1 cellular context compared by ENCODE assay signal in the genomic region with DNA sequence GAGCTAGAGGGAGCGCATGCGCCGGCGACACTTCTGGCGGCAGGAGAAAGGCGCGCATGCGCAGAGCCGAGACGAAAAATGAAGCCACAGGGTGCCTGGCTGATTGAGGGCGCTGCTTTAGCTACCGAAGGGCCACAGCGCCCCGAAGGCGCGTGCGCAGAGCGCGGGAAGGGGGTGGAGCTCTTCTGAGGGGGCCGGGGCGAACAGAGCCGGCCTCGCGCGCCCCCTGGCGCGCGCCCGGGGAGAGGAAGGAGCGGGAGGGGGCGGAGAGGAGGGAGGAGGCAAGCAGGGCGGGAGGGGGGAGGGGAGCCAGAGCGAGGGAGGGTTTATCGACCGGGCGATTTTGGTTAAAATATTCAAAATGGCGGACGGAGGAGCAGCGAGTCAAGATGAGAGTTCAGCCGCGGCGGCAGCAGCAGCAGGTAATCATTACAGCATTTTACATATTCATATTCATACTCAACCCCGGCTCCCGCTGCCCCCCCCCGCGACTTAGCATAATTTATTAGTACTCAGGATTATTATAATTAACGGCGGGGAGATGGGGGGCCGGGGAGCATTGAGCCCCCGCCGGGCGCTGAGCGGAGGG.
TF ChIP-seq lines count a peak whose summit lies in the region.

Gene POU2F1, plus strand, starts transcription at position 350 of the 589 bp plus-strand sequence. Its CDS starts 12 bp downstream, at position 362.

TF ChIP-seq in HepG2, 621 proteins besides CTCF, POLR2A, EP300 and RAD21 (continued from another document and continues in another):
- TF ChIP-seq, protein P1, sequence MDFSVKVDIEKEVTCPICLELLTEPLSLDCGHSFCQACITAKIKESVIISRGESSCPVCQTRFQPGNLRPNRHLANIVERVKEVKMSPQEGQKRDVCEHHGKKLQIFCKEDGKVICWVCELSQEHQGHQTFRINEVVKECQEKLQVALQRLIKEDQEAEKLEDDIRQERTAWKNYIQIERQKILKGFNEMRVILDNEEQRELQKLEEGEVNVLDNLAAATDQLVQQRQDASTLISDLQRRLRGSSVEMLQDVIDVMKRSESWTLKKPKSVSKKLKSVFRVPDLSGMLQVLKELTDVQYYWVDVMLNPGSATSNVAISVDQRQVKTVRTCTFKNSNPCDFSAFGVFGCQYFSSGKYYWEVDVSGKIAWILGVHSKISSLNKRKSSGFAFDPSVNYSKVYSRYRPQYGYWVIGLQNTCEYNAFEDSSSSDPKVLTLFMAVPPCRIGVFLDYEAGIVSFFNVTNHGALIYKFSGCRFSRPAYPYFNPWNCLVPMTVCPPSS (IDR thresholded peaks at IDR 0.05), result no peak
- no peak for TF ChIP-seq CBFB (CRISPR knock-in tag; IDR thresholded peaks at IDR 0.05)
- TF ChIP-seq, protein P2, sequence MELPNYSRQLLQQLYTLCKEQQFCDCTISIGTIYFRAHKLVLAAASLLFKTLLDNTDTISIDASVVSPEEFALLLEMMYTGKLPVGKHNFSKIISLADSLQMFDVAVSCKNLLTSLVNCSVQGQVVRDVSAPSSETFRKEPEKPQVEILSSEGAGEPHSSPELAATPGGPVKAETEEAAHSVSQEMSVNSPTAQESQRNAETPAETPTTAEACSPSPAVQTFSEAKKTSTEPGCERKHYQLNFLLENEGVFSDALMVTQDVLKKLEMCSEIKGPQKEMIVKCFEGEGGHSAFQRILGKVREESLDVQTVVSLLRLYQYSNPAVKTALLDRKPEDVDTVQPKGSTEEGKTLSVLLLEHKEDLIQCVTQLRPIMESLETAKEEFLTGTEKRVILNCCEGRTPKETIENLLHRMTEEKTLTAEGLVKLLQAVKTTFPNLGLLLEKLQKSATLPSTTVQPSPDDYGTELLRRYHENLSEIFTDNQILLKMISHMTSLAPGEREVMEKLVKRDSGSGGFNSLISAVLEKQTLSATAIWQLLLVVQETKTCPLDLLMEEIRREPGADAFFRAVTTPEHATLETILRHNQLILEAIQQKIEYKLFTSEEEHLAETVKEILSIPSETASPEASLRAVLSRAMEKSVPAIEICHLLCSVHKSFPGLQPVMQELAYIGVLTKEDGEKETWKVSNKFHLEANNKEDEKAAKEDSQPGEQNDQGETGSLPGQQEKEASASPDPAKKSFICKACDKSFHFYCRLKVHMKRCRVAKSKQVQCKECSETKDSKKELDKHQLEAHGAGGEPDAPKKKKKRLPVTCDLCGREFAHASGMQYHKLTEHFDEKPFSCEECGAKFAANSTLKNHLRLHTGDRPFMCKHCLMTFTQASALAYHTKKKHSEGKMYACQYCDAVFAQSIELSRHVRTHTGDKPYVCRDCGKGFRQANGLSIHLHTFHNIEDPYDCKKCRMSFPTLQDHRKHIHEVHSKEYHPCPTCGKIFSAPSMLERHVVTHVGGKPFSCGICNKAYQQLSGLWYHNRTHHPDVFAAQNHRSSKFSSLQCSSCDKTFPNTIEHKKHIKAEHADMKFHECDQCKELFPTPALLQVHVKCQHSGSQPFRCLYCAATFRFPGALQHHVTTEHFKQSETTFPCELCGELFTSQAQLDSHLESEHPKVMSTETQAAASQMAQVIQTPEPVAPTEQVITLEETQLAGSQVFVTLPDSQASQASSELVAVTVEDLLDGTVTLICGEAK (IDR thresholded peaks at IDR 0.05), result no peak
- TF ChIP-seq, protein P2 (CRISPR knock-in tag; IDR thresholded peaks at IDR 0.05), result no peak
- no peak for TF ChIP-seq ZNF678 (CRISPR knock-in tag; IDR thresholded peaks at IDR 0.05)
- TF ChIP-seq, protein P3, sequence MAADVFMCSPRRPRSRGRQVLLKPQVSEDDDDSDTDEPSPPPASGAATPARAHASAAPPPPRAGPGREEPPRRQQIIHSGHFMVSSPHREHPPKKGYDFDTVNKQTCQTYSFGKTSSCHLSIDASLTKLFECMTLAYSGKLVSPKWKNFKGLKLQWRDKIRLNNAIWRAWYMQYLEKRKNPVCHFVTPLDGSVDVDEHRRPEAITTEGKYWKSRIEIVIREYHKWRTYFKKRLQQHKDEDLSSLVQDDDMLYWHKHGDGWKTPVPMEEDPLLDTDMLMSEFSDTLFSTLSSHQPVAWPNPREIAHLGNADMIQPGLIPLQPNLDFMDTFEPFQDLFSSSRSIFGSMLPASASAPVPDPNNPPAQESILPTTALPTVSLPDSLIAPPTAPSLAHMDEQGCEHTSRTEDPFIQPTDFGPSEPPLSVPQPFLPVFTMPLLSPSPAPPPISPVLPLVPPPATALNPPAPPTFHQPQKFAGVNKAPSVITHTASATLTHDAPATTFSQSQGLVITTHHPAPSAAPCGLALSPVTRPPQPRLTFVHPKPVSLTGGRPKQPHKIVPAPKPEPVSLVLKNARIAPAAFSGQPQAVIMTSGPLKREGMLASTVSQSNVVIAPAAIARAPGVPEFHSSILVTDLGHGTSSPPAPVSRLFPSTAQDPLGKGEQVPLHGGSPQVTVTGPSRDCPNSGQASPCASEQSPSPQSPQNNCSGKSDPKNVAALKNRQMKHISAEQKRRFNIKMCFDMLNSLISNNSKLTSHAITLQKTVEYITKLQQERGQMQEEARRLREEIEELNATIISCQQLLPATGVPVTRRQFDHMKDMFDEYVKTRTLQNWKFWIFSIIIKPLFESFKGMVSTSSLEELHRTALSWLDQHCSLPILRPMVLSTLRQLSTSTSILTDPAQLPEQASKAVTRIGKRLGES (CRISPR knock-in tag; IDR thresholded peaks at IDR 0.05; ENCODE audit: borderline replicate concordance), result no peak
- TF ChIP-seq ZNF775 (CRISPR knock-in tag; IDR thresholded peaks at IDR 0.05; ENCODE audit: borderline replicate concordance), result no peak
- TF ChIP-seq RERE (CRISPR knock-in tag; IDR thresholded peaks at IDR 0.05; ENCODE audit: low read depth), result no peak
- no peak for TF ChIP-seq ZNF703 (CRISPR knock-in tag; IDR thresholded peaks at IDR 0.05; ENCODE audit: borderline replicate concordance)
- no peak for TF ChIP-seq ZBTB42 (CRISPR knock-in tag; IDR thresholded peaks at IDR 0.05)
- peak; percentile 67 for TF ChIP-seq ZC3H13 (CRISPR knock-in tag; IDR thresholded peaks at IDR 0.05)
- no peak for TF ChIP-seq HMGXB3 (CRISPR knock-in tag; IDR thresholded peaks at IDR 0.05; ENCODE audit: borderline replicate concordance)
- no peak for TF ChIP-seq CERS6 (CRISPR knock-in tag; IDR thresholded peaks at IDR 0.05)
- TF ChIP-seq FOXO4 (CRISPR knock-in tag; conservative IDR thresholded peaks at IDR 0.05), result no peak
- TF ChIP-seq KDM1A (CRISPR knock-in tag; IDR thresholded peaks at IDR 0.05), result no peak
- TF ChIP-seq MYC (CRISPR knock-in tag; IDR thresholded peaks at IDR 0.05; ENCODE audit: borderline replicate concordance), result no peak
